Comparison of ENCODE assay signal across 8 cellular contexts in genomic region chr2:74573747-74574562, GRCh38. TPM values are rescaled to one million over a fixed set of nuclear protein-coding genes. Genes with fewer than 3 reads are reported as not detected.
DNase-seq lines count a peak whose midpoint lies in the region; ATAC-seq, FAIRE-seq and TF ChIP-seq lines count a peak whose summit lies in the region.

No MANE protein-coding gene starts in this region.

- H3K4me1 ChIP-seq in endothelial cell of umbilical vein (ENCODE audit: control insufficient read depth, extremely low read depth, insufficient read depth, low read length) (peaks cover 7% of the 10 kb centered on the region), BE2C (no peaks in the 10 kb centered on the region)

- no peak overlapping the region for H3K27ac ChIP-seq in endothelial cell of umbilical vein (ENCODE audit: insufficient read depth, low read depth, low read length)

- H3K9me3 ChIP-seq in endothelial cell of umbilical vein (replicated peaks; ENCODE audit: control insufficient read depth, insufficient read depth, low read length) (no peaks in the 10 kb centered on the region), BE2C (no peaks in the 10 kb centered on the region)

- TF ChIP-seq CTCF in endothelial cell of umbilical vein (IDR thresholded peaks at IDR 0.05; ENCODE audit: extremely low read depth in 1 of 2, insufficient read depth in 1 of 2, low read depth in 1 of 2, low read length in 2 of 2) (no peak), BE2C (IDR thresholded peaks at IDR 0.05; ENCODE audit: low read depth, low read length) (no peak)

- CTCF ChIA-PET in endothelial cell of umbilical vein (lab: Charles Lee), result interaction anchor here (1.2 to 1.5 kb wide), 3 partner anchors 10 to 14 kb away, joined by 3 to 6 read pairs (median 5); no protein-coding TSS in a partner anchor

- no peaks in the 10 kb centered on the region for H4K20me1 ChIP-seq in endothelial cell of umbilical vein (replicated peaks; ENCODE audit: control insufficient read depth, extremely low read depth, insufficient read depth, low read length)

- H3K36me3 ChIP-seq in endothelial cell of umbilical vein (ENCODE audit: control insufficient read depth in 2 of 2, extremely low read depth in 1 of 2, insufficient read depth in 2 of 2, low read length in 2 of 2), result no peaks in the 10 kb centered on the region
- no peaks in the 10 kb centered on the region for H3K36me3 ChIP-seq in BE2C

- intact Hi-C loops in endothelial cell of umbilical vein (cut with micrococcal nuclease), result no loop called here
- intact Hi-C loops in posterior cingulate gyrus (cut with DNase I), result no loop called here

- H3K4me2 ChIP-seq in endothelial cell of umbilical vein (ENCODE audit: insufficient read depth, low read length), result peak overlapping the region; percentile 85

- H3K79me2 ChIP-seq in endothelial cell of umbilical vein (ENCODE audit: control insufficient read depth, insufficient read depth, low read length), result no peaks in the 10 kb centered on the region

- peak; percentile 83 for DNase-seq in OCI-M1 (lab: John Stamatoyannopoulos, UW)
- peak; percentile 24 for DNase-seq in endothelial cell of umbilical vein (ENCODE audit: low read depth, low spot score)
- no peak for DNase-seq in stimulated activated naive CD8-positive, alpha-beta T cell treated with anti-CD3 and anti-CD28 coated beads, Interleukin-15, amount 100 ng/mL, for 72 hours
- DNase-seq in BE2C, result no peak
- no peak for DNase-seq in posterior cingulate gyrus

- no TSS peak for BruUV-seq in endothelial cell of umbilical vein (replicated peaks; lab: Mats Ljungman, UMichigan)

- H3K4me3 ChIP-seq in endothelial cell of umbilical vein (replicated peaks in 1 of 3; ENCODE audit: insufficient read depth in 1 of 3, low read depth in 1 of 3, low read length in 3 of 3), result peak overlapping the region in 1 of 3 experiments; percentile 49
- no peak overlapping the region for H3K4me3 ChIP-seq in BE2C (ENCODE audit: low read depth, low read length)

- peak; percentile 47 for ATAC-seq in GM18511 (IDR thresholded peaks at IDR 0.05; ENCODE audit: unreplicated experiment)
- ATAC-seq in HG02571 (IDR thresholded peaks at IDR 0.05; ENCODE audit: unreplicated experiment), result peak; percentile 33
- ATAC-seq in stimulated activated naive CD8-positive, alpha-beta T cell treated with anti-CD3 and anti-CD28 coated beads, Interleukin-15, amount 100 ng/mL, for 72 hours, result peak; percentile 68
- no peak for ATAC-seq in HG03045 (IDR thresholded peaks at IDR 0.05; ENCODE audit: unreplicated experiment)

- dilution Hi-C loops in endothelial cell of umbilical vein (cut with MboI; ENCODE audit: extremely low pct_ligation_motif_present, low sequenced_read_pairs), result no loop called here

- peaks cover 2 to 3% of the 10 kb centered on the region in 2 experiments for H3K27me3 ChIP-seq in endothelial cell of umbilical vein (ENCODE audit: control insufficient read depth in 2 of 2, insufficient read depth in 2 of 2, low read length in 2 of 2)
- no peaks in the 10 kb centered on the region for H3K27me3 ChIP-seq in BE2C

- peaks cover 5 to 7% of the 10 kb centered on the region in 2 donors for H3K9me3 Mint-ChIP-seq in stimulated activated naive CD8-positive, alpha-beta T cell treated with anti-CD3 and anti-CD28 coated beads, Interleukin-15, amount 100 ng/mL, for 72 hours

- H3K27ac Mint-ChIP-seq in stimulated activated naive CD8-positive, alpha-beta T cell treated with anti-CD3 and anti-CD28 coated beads, Interleukin-15, amount 100 ng/mL, for 72 hours, result peak overlapping the region; percentile 28 to 53

- H3K9me1 ChIP-seq in endothelial cell of umbilical vein (replicated peaks; ENCODE audit: control insufficient read depth, extremely low read depth, insufficient read depth, low read length), result no peaks in the 10 kb centered on the region

- peaks cover 9% of the 10 kb centered on the region for H3K27me3 Mint-ChIP-seq in stimulated activated naive CD8-positive, alpha-beta T cell treated with anti-CD3 and anti-CD28 coated beads, Interleukin-15, amount 100 ng/mL, for 72 hours

- TF ChIP-seq POLR2A in endothelial cell of umbilical vein (IDR thresholded peaks at IDR 0.05; ENCODE audit: low read depth, low read length), result no peak

- H2AFZ ChIP-seq in endothelial cell of umbilical vein (ENCODE audit: low read depth, low read length), result peak overlapping the region; percentile 90

- FAIRE-seq in endothelial cell of umbilical vein (lab: Jason Lieb, UNC), result peak; percentile 91

- H3K9ac ChIP-seq in endothelial cell of umbilical vein (replicated peaks; ENCODE audit: extremely low read depth, insufficient read depth, low read length), result no peak overlapping the region

- peaks cover 37% of the 10 kb centered on the region for H3K4me1 Mint-ChIP-seq in stimulated activated naive CD8-positive, alpha-beta T cell treated with anti-CD3 and anti-CD28 coated beads, Interleukin-15, amount 100 ng/mL, for 72 hours

- H3K4me3 Mint-ChIP-seq in stimulated activated naive CD8-positive, alpha-beta T cell treated with anti-CD3 and anti-CD28 coated beads, Interleukin-15, amount 100 ng/mL, for 72 hours, result peak overlapping the region; percentile 37 to 40

- POLR2A ChIA-PET in endothelial cell of umbilical vein (lab: Charles Lee), result no interaction called here

TF ChIP-seq in endothelial cell of umbilical vein, 7 proteins besides CTCF, POLR2A, EP300 and RAD21 (continues in another document):
- no peak for TF ChIP-seq MYC (IDR thresholded peaks at IDR 0.05; ENCODE audit: low read depth, low read length)
- no peak for TF ChIP-seq MAX (IDR thresholded peaks at IDR 0.05; ENCODE audit: insufficient read depth, insufficient read length)
- no peak for TF ChIP-seq POLR2AphosphoS5 (IDR thresholded peaks at IDR 0.05; ENCODE audit: insufficient read depth, low read depth, low read length)
- no peak for TF ChIP-seq FOS (IDR thresholded peaks at IDR 0.05; ENCODE audit: borderline replicate concordance, insufficient read depth, low read length)

RNA-seq across cellular contexts. Expression of gene DOK1, which starts 19.4 kb away (rescaled TPM):
- 12.7 and 14.3 TPM in 2 replicates for total RNA-seq in endothelial cell of umbilical vein
- 10.4 and 13.8 TPM in 2 replicates for polyA plus RNA-seq in endothelial cell of umbilical vein
- polyA plus RNA-seq in endothelial cell of umbilical vein (2011; cell fraction: cytosol; rRNA removed), result 8.0 and 10.4 TPM in 2 replicates
- 6.9 and 7.5 TPM in 2 replicates for polyA plus RNA-seq in endothelial cell of umbilical vein (2011; cell fraction: nucleus; rRNA removed)
- 13.7 and 16.2 TPM in 2 replicates for polyA plus RNA-seq in endothelial cell of umbilical vein (2012)
- 5.2 and 9.2 TPM in 2 replicates for polyA minus RNA-seq in endothelial cell of umbilical vein
- 1.4 TPM for polyA minus RNA-seq in endothelial cell of umbilical vein (2011; cell fraction: cytosol; rRNA and poly(A)+ RNA removed)
- polyA minus RNA-seq in endothelial cell of umbilical vein (2011; cell fraction: nucleus; rRNA and poly(A)+ RNA removed), result 2.0 and 2.4 TPM in 2 replicates
- polyA plus RNA-seq in BE2C (2012; ENCODE audit: insufficient read depth, insufficient read length, low read depth), result 5.1 TPM

RNA-seq across cellular contexts. Expression of gene LOXL3, which starts 20.2 kb away (rescaled TPM):
- total RNA-seq in endothelial cell of umbilical vein, result 0.95 and 0.97 TPM in 2 replicates
- polyA plus RNA-seq in endothelial cell of umbilical vein, result 1.1 and 1.3 TPM in 2 replicates
- polyA plus RNA-seq in endothelial cell of umbilical vein (2011; cell fraction: cytosol; rRNA removed), result 0.76 and 0.83 TPM in 2 replicates
- 2.1 and 2.8 TPM in 2 replicates for polyA plus RNA-seq in endothelial cell of umbilical vein (2011; cell fraction: nucleus; rRNA removed)
- polyA plus RNA-seq in endothelial cell of umbilical vein (2012), result 1.4 and 1.5 TPM in 2 replicates
- polyA minus RNA-seq in endothelial cell of umbilical vein, result 0.62 and 1.0 TPM in 2 replicates
- polyA minus RNA-seq in endothelial cell of umbilical vein (2011; cell fraction: cytosol; rRNA and poly(A)+ RNA removed), result not detected
- 0.43 and 0.72 TPM in 2 replicates for polyA minus RNA-seq in endothelial cell of umbilical vein (2011; cell fraction: nucleus; rRNA and poly(A)+ RNA removed)
- polyA plus RNA-seq in BE2C (2012; ENCODE audit: insufficient read depth, insufficient read length, low read depth), result 15.9 TPM

RNA-seq across cellular contexts. Expression of gene HTRA2, which starts 44.2 kb away (rescaled TPM):
- 32.6 and 34.3 TPM in 2 replicates for total RNA-seq in endothelial cell of umbilical vein
- 52.8 and 54.1 TPM in 2 replicates for polyA plus RNA-seq in endothelial cell of umbilical vein
- 40.1 and 41.8 TPM in 2 replicates for polyA plus RNA-seq in endothelial cell of umbilical vein (2011; cell fraction: cytosol; rRNA removed)
- 75.8 and 82.4 TPM in 2 replicates for polyA plus RNA-seq in endothelial cell of umbilical vein (2011; cell fraction: nucleus; rRNA removed)
- polyA plus RNA-seq in endothelial cell of umbilical vein (2012), result 36.4 and 39.5 TPM in 2 replicates
- 40.2 and 45.8 TPM in 2 replicates for polyA minus RNA-seq in endothelial cell of umbilical vein
- 19.7 TPM for polyA minus RNA-seq in endothelial cell of umbilical vein (2011; cell fraction: cytosol; rRNA and poly(A)+ RNA removed)
- 12.8 and 15.3 TPM in 2 replicates for polyA minus RNA-seq in endothelial cell of umbilical vein (2011; cell fraction: nucleus; rRNA and poly(A)+ RNA removed)
- polyA plus RNA-seq in BE2C (2012; ENCODE audit: insufficient read depth, insufficient read length, low read depth), result 52.4 TPM

RNA-seq across cellular contexts. Expression of gene AUP1, which starts 44.4 kb away (rescaled TPM):
- total RNA-seq in endothelial cell of umbilical vein, result 103 and 109 TPM in 2 replicates
- polyA plus RNA-seq in endothelial cell of umbilical vein, result 187 and 203 TPM in 2 replicates
- polyA plus RNA-seq in endothelial cell of umbilical vein (2011; cell fraction: cytosol; rRNA removed), result 135 and 136 TPM in 2 replicates
- polyA plus RNA-seq in endothelial cell of umbilical vein (2011; cell fraction: nucleus; rRNA removed), result 688 and 725 TPM in 2 replicates
- polyA plus RNA-seq in endothelial cell of umbilical vein (2012), result 94.6 and 97.7 TPM in 2 replicates
- polyA minus RNA-seq in endothelial cell of umbilical vein, result 75.9 and 98.4 TPM in 2 replicates
- polyA minus RNA-seq in endothelial cell of umbilical vein (2011; cell fraction: cytosol; rRNA and poly(A)+ RNA removed), result 117 TPM
- 108 and 112 TPM in 2 replicates for polyA minus RNA-seq in endothelial cell of umbilical vein (2011; cell fraction: nucleus; rRNA and poly(A)+ RNA removed)
- polyA plus RNA-seq in BE2C (2012; ENCODE audit: insufficient read depth, insufficient read length, low read depth), result 222 TPM

RNA-seq across cellular contexts. Expression of gene DQX1, which starts 47.9 kb away (rescaled TPM):
- total RNA-seq in endothelial cell of umbilical vein, result 0.44 and 0.69 TPM in 2 replicates
- polyA plus RNA-seq in endothelial cell of umbilical vein, result 0.03 and 0.06 TPM in 2 replicates
- 0.13 TPM in 1 of 2 replicates, not detected in the other for polyA plus RNA-seq in endothelial cell of umbilical vein (2011; cell fraction: cytosol; rRNA removed)
- 1.2 TPM in 2 replicates for polyA plus RNA-seq in endothelial cell of umbilical vein (2011; cell fraction: nucleus; rRNA removed)
- polyA plus RNA-seq in endothelial cell of umbilical vein (2012), result not detected in 2 replicates
- not detected in 2 replicates for polyA minus RNA-seq in endothelial cell of umbilical vein
- not detected for polyA minus RNA-seq in endothelial cell of umbilical vein (2011; cell fraction: cytosol; rRNA and poly(A)+ RNA removed)
- polyA minus RNA-seq in endothelial cell of umbilical vein (2011; cell fraction: nucleus; rRNA and poly(A)+ RNA removed), result 0.19 TPM in 1 of 2 replicates, not detected in the other
- 15.8 TPM for polyA plus RNA-seq in BE2C (2012; ENCODE audit: insufficient read depth, insufficient read length, low read depth)

Comparison
In these comparisons a context has a peak if more than half of its experiments do, and no peak if none do; other contexts are left out.
1. DNase-seq: peak in OCI-M1 (single experiment) and endothelial cell of umbilical vein (single experiment); none in stimulated activated naive CD8-positive, alpha-beta T cell treated with anti-CD3 and anti-CD28 coated beads, Interleukin-15, amount 100 ng/mL, for 72 hours (0 of 2), BE2C (single experiment) and posterior cingulate gyrus (0 of 10).